Comparison of ENCODE assay signal across 26 cellular contexts in genomic region chr22:46719921-46720320, GRCh38. TPM values are rescaled to one million over a fixed set of nuclear protein-coding genes. Genes with fewer than 3 reads are reported as not detected.
DNase-seq lines count a peak whose midpoint lies in the region; ATAC-seq, FAIRE-seq and TF ChIP-seq lines count a peak whose summit lies in the region.
"Had no signal": no experiment of that assay in that cellular context is flagged by ENCODE, and none has a peak within 500 bp of the region (broad histone marks: within the 10 kb centered on the region; RNA-seq: fewer than 3 reads in every experiment).

No MANE protein-coding gene starts in this region.

- H3K4me2 ChIP-seq in GM12878 (ENCODE audit: control insufficient read depth, insufficient read depth), result no peak overlapping the region
- H3K4me2 ChIP-seq: BLaER1 had no signal

- no peaks in the 10 kb centered on the region for H3K9me3 Mint-ChIP-seq in HFFc6
- H3K9me3 Mint-ChIP-seq: CD4-positive, alpha-beta T cell had no signal

- H3K27me3 ChIP-seq in GM12878 (replicated peaks in 1 of 2; ENCODE audit: control insufficient read depth in 2 of 2, insufficient read depth in 2 of 2, low read length in 1 of 2), result no peaks in the 10 kb centered on the region
- no peaks in the 10 kb centered on the region for H3K27me3 ChIP-seq in lower lobe of right lung (ENCODE audit: low read depth)
- H3K27me3 ChIP-seq: BLaER1, SJCRH30 had no signal

- H3K4me3 Mint-ChIP-seq in HFFc6, result no peak overlapping the region
- H3K4me3 Mint-ChIP-seq: CD4-positive, alpha-beta T cell had no signal

- 86% methylated on average over 11 of the region's 11 CpGs for WGBS in GM12878 (ENCODE audit: insufficient coverage, insufficient replicate concordance, low lambda C conversion rate, missing lambda C conversion rate)

- in situ Hi-C loops in GM12878 (cut with MboI), result no loop called here

- no peak for TF ChIP-seq POLR2A in GM12878 (IDR thresholded peaks at IDR 0.05; ENCODE audit: low read depth, low read length)

- peak overlapping the region; percentile 26; the same call in 1 of the 2 replicates for H3K27ac Mint-ChIP-seq in HFFc6
- H3K27ac Mint-ChIP-seq: CD4-positive, alpha-beta T cell had no signal

- no peak for FAIRE-seq in GM12878 (lab: Jason Lieb, UNC)
- FAIRE-seq: A204.1, RCC 7860 had no signal

- ATAC-seq in Right ventricle myocardium inferior (no peak), left cardiac atrium (no peak), GM12878 (no peak; the same call in 2 of the 3 replicates), lower lobe of right lung (no peak)
- ATAC-seq: SK-N-SH treated with all-trans-retinoic acid at 6 μM for 48 hours had no signal

- SMC1A ChIA-PET in GM12878 (lab: Charles Lee; ENCODE audit: uncharacterized antibody, unreplicated experiment), result interaction anchor here (1.3 kb wide), 1 partner anchor 11 kb away, joined by 5 read pairs; no protein-coding TSS in a partner anchor

- H3K27ac ChIP-seq in GM12878 (ENCODE audit: control insufficient read depth, insufficient read depth) (no peak overlapping the region), lower lobe of right lung (no peak overlapping the region)
- H3K27ac ChIP-seq: BLaER1, HL-60, SJCRH30 had no signal

- RAD21 ChIA-PET in GM12878 (lab: Charles Lee; ENCODE audit: unreplicated experiment), result no interaction called here

- H3K36me3 Mint-ChIP-seq in HFFc6 (ENCODE audit: low read depth), result peaks cover 24% of the 10 kb centered on the region

- no peak for TF ChIP-seq EP300 in GM12878 (IDR thresholded peaks at IDR 0.05; ENCODE audit: borderline replicate concordance in 1 of 2, control insufficient read depth in 1 of 2, low read depth in 2 of 2, low read length in 2 of 2)

- POLR2A ChIA-PET in GM12878 (lab: Charles Lee), result no interaction called here

- TF ChIP-seq CTCF in HFFc6 (IDR thresholded peaks at IDR 0.05), result no peak
- TF ChIP-seq CTCF in GM12878 (IDR thresholded peaks at IDR 0.05 in 2 of 3, conservative IDR thresholded peaks at IDR 0.05 in 1 of 3; ENCODE audit: control insufficient read depth in 2 of 3, extremely low read depth in 1 of 3, insufficient read depth in 1 of 3, low read depth in 3 of 3, low read length in 3 of 3), result no peak
- no peak for TF ChIP-seq CTCF in lower lobe of right lung (IDR thresholded peaks at IDR 0.05)

- no TSS peak for BruUV-seq in GM12878 (replicated peaks; lab: Mats Ljungman, UMichigan)

- no peak for TF ChIP-seq RAD21 in GM12878 (IDR thresholded peaks at IDR 0.05; ENCODE audit: insufficient read depth, low read depth, low read length)

- no peaks in the 10 kb centered on the region; the same call in 1 of the 2 replicates for H3K27me3 Mint-ChIP-seq in HFFc6 (ENCODE audit: insufficient read depth)
- H3K27me3 Mint-ChIP-seq: CD4-positive, alpha-beta T cell had no signal

- no peak overlapping the region for H2AFZ ChIP-seq in GM12878 (ENCODE audit: control insufficient read depth, low read depth, low read length)

- CTCF ChIA-PET in GM12878 (lab: Yijun Ruan, JAX), result no interaction called here

- H3K4me3 ChIP-seq in GM12878 (no peak overlapping the region), lower lobe of right lung (no peak overlapping the region)
- H3K4me3 ChIP-seq: BLaER1, HAP-1, SJCRH30 had no signal

- H3K9me3 ChIP-seq in GM12878 (replicated peaks; ENCODE audit: control insufficient read depth, insufficient read depth, low read length) (no peaks in the 10 kb centered on the region), lower lobe of right lung (no peaks in the 10 kb centered on the region)
- H3K9me3 ChIP-seq: BLaER1, HAP-1, SJCRH30 had no signal

- H3K36me3 ChIP-seq in GM12878 (ENCODE audit: control insufficient read depth in 2 of 2, insufficient read depth in 2 of 2, low read length in 1 of 2), result peaks cover 6 to 20% of the 10 kb centered on the region in 2 experiments; a peak in 3 of 4 replicates
- peaks cover 75% of the 10 kb centered on the region for H3K36me3 ChIP-seq in lower lobe of right lung

- DNase-seq in Right ventricle myocardium inferior (ENCODE audit: missing footprints) (peak; percentile 56), left cardiac atrium (no peak), HFFc6 (no peak), GM12878 (ENCODE audit: low read depth, low spot score) (no peak), NCI-H2227 (lab: John Stamatoyannopoulos, UW; ENCODE audit: unreplicated experiment) (no peak), lower lobe of right lung (no peak), DMS79 treated with DMSO at 0.1 percent for 48 hours (lab: John Stamatoyannopoulos, UW) (no peak)
- DNase-seq: CD4-positive, alpha-beta T cell; COR-L47; EL; GDM1; GOT3; Karpas-422; NCI-H1092 treated with DMSO at 0.1 percent for 48 hours; NCI-H1436; NCI-H187; NCI-H2171 treated with DMSO at 0.1 percent for 48 hours; NCI-H524; NCI-H774; SJCRH30 had no signal

- no peaks in the 10 kb centered on the region for H4K20me1 ChIP-seq in GM12878 (ENCODE audit: control insufficient read depth, insufficient read depth)

- intact Hi-C loops in Right ventricle myocardium inferior (cut with DNase I) (no loop called here), left cardiac atrium (cut with DNase I) (no loop called here), GM12878 (cut with micrococcal nuclease; ENCODE audit: unreplicated experiment) (no loop called here), lower lobe of right lung (cut with DNase I) (no loop called here)

- peaks cover 8% of the 10 kb centered on the region for H3K4me1 Mint-ChIP-seq in HFFc6 (ENCODE audit: low read depth)

- no peaks in the 10 kb centered on the region for H3K79me2 ChIP-seq in GM12878 (ENCODE audit: control insufficient read depth, insufficient read depth, low read length)

- no peak overlapping the region for H3K9ac ChIP-seq in GM12878 (ENCODE audit: control insufficient read depth, insufficient read depth, low read length)
- H3K9ac ChIP-seq: BLaER1 had no signal

- H3K4me1 ChIP-seq in GM12878 (ENCODE audit: control insufficient read depth, insufficient read depth, low read length) (no peaks in the 10 kb centered on the region), lower lobe of right lung (peaks cover 3% of the 10 kb centered on the region)
- H3K4me1 ChIP-seq: HAP-1, SJCRH30 had no signal

TF ChIP-seq in GM12878, 131 proteins besides CTCF, POLR2A, EP300 and RAD21 (continues in another document):
- TF ChIP-seq FOS (IDR thresholded peaks at IDR 0.05; ENCODE audit: borderline replicate concordance, extremely low read depth, insufficient read length) (no peak), IRF3 (IDR thresholded peaks at IDR 0.05) (no peak), NR2F1 (conservative IDR thresholded peaks at IDR 0.05) (peak; percentile 34; the same call in 1 of the 2 replicates), JUNB (IDR thresholded peaks at IDR 0.05) (no peak)

RNA-seq across cellular contexts. Expression of gene CERK, which starts 18.1 kb away (rescaled TPM):
- 71.6 TPM for total RNA-seq in Right ventricle myocardium inferior
- 10 to 100 TPM; 47.5 to 70.0 TPM for total RNA-seq in left cardiac atrium
- total RNA-seq in HFFc6 (2021; fragmentation: NEBNext Ultra II Directional; extraction: Animal tissue kit (Norgen Biotek cat#: 25700)), result 10 to 100 TPM; 49.1 to 54.8 (median 52.0) TPM
- total RNA-seq in GM12878 (2013; cell fraction: nucleolus; rRNA removed), result 35.5 and 35.9 TPM in 2 replicates
- total RNA-seq in GM12878 (2014; rRNA removed), result 40.3 and 40.6 TPM in 2 replicates
- total RNA-seq in GM12878 (2014; rRNA removed; fragmentation: Illumina TruSeq; extraction: Trizol), result 30.8 and 32.6 TPM in 2 replicates
- 41.1 and 42.0 TPM in 2 replicates for total RNA-seq in GM12878 (2021)
- 11.5 TPM for polyA plus RNA-seq in GM12878 (2011; ENCODE audit: low read depth)
- 25.3 and 27.8 TPM in 2 replicates for polyA plus RNA-seq in GM12878 (2011; rRNA removed)
- polyA plus RNA-seq in GM12878 (2011; cell fraction: cytosol; rRNA removed), result 28.7 and 34.2 TPM in 2 replicates
- polyA plus RNA-seq in GM12878 (2011; cell fraction: nucleus; rRNA removed), result 14.9 and 21.7 TPM in 2 replicates
- polyA plus RNA-seq in GM12878 (2012), result 18.6 and 19.3 TPM in 2 replicates
- 15.3 and 26.8 TPM in 2 replicates for polyA plus RNA-seq in GM12878 (2014; fragmentation: Illumina TruSeq; extraction: Trizol)
- polyA plus RNA-seq in GM12878 (2014; fragmentation: Nextera tagmentation; extraction: Ambion mirVana), result 1 to 10 TPM; 4.0 to 5.8 TPM
- polyA plus RNA-seq in GM12878 (2014; rRNA removed), result 39.8 and 46.9 TPM in 2 replicates
- polyA plus RNA-seq in GM12878 (2016; fragmentation: Nextera tagmentation; extraction: Ambion mirVana), result 10 to 100 TPM; 26.9 to 35.6 TPM
- 37.7 and 40.8 TPM in 2 replicates for polyA minus RNA-seq in GM12878 (2011; rRNA and poly(A)+ RNA removed)
- 13.1 and 15.7 TPM in 2 replicates for polyA minus RNA-seq in GM12878 (2011; cell fraction: cytosol; rRNA and poly(A)+ RNA removed)
- polyA minus RNA-seq in GM12878 (2011; cell fraction: nucleus; rRNA and poly(A)+ RNA removed), result 10.8 and 24.0 TPM in 2 replicates
- total RNA-seq in lower lobe of right lung, result 26.1 TPM

RNA-seq across cellular contexts. Expression of gene TBC1D22A, which starts 42.5 kb away (rescaled TPM):
- total RNA-seq in Right ventricle myocardium inferior, result 14.6 TPM
- total RNA-seq in left cardiac atrium, result 10 to 100 TPM; 15.8 to 17.4 TPM
- 10 to 100 TPM; 20.4 to 24.1 (median 22.2) TPM for total RNA-seq in HFFc6 (2021; fragmentation: NEBNext Ultra II Directional; extraction: Animal tissue kit (Norgen Biotek cat#: 25700))
- 103 and 120 TPM in 2 replicates for total RNA-seq in GM12878 (2013; cell fraction: nucleolus; rRNA removed)
- total RNA-seq in GM12878 (2014; rRNA removed), result 25.2 and 27.7 TPM in 2 replicates
- total RNA-seq in GM12878 (2014; rRNA removed; fragmentation: Illumina TruSeq; extraction: Trizol), result 9.8 and 9.9 TPM in 2 replicates
- 44.7 and 45.5 TPM in 2 replicates for total RNA-seq in GM12878 (2021)
- 16.4 TPM for polyA plus RNA-seq in GM12878 (2011; ENCODE audit: low read depth)
- 30.9 and 41.8 TPM in 2 replicates for polyA plus RNA-seq in GM12878 (2011; rRNA removed)
- 45.0 and 49.5 TPM in 2 replicates for polyA plus RNA-seq in GM12878 (2011; cell fraction: cytosol; rRNA removed)
- polyA plus RNA-seq in GM12878 (2011; cell fraction: nucleus; rRNA removed), result 43.1 and 44.1 TPM in 2 replicates
- 44.7 and 50.1 TPM in 2 replicates for polyA plus RNA-seq in GM12878 (2012)
- polyA plus RNA-seq in GM12878 (2014; fragmentation: Illumina TruSeq; extraction: Trizol), result 18.6 and 24.1 TPM in 2 replicates
- polyA plus RNA-seq in GM12878 (2014; fragmentation: Nextera tagmentation; extraction: Ambion mirVana), result 1 to 10 TPM in 1 of 2 experiments, under 1 TPM in 1; 0.63 to 2.6 TPM
- polyA plus RNA-seq in GM12878 (2014; rRNA removed), result 30.9 and 35.2 TPM in 2 replicates
- polyA plus RNA-seq in GM12878 (2016; fragmentation: Nextera tagmentation; extraction: Ambion mirVana), result 10 to 100 TPM; 27.0 to 32.9 TPM
- polyA minus RNA-seq in GM12878 (2011; rRNA and poly(A)+ RNA removed), result 39.3 and 47.8 TPM in 2 replicates
- 18.0 and 23.3 TPM in 2 replicates for polyA minus RNA-seq in GM12878 (2011; cell fraction: cytosol; rRNA and poly(A)+ RNA removed)
- polyA minus RNA-seq in GM12878 (2011; cell fraction: nucleus; rRNA and poly(A)+ RNA removed), result 34.8 and 46.1 TPM in 2 replicates
- total RNA-seq in lower lobe of right lung, result 34.1 TPM
